Comparison of ENCODE assay signal across 9 cellular contexts in the genomic region with DNA sequence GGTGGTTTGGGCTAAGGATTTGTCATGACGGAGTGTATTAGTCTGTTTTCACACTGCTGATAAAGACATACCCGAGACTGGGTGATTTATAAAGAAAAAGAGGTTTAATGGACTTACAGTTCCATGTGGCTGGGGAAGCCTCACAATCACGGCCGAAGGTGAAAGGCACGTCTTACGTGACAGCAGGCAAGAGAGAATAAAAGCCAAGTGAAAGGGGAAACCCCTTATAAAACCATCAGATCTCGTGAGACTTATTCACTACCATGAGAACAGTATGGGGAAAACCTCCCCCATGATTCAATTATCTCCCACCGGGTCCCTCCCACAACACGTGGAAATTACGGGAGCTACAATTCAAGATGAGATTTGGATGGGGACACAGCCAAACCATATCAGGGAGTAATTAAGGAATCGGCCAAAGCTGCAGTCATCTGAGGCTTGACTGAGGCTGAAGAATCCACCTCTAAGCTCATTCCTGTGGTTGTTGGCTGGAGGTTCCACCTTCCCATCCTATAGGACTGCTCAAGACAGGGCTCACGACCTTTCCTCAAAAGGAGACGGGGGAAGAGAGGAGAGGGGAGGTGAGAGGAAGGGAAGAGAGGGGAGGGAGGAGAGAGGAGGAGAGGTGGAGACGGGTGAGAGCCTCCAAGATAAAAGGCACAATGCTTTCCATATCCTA. TPM values are rescaled to one million over a fixed set of nuclear protein-coding genes. Genes with fewer than 3 reads are reported as not detected.
DNase-seq lines count a peak whose midpoint lies in the region; ATAC-seq, FAIRE-seq and TF ChIP-seq lines count a peak whose summit lies in the region.
"Not testable (repeated sequence)": the region's sequence is repeated elsewhere in the genome, so short reads cannot be mapped to it uniquely, and the experiment has no call there.
"Had no signal": no experiment of that assay in that cellular context is flagged by ENCODE, and none has a peak within 500 bp of the region (broad histone marks: within the 10 kb centered on the region; RNA-seq: fewer than 3 reads in every experiment).

No MANE protein-coding gene starts in this region.

- H3K4me2 ChIP-seq in BLaER1 treated with 17β-estradiol and CSF1 and Interleukin-3, amounts not matched to agents 10 nM and 100 nM: peak overlapping the region in 6 of 11 experiments; percentile 14 to 69 (median 52); a peak in 6 of 22 replicates
- not testable (repeated sequence) for H3K4me2 ChIP-seq in HepG2 (ENCODE audit: low read depth, low read length)

- intact Hi-C loops in activated B cell treated with CpG ODN at 0.5 μM for 24 hours (cut with micrococcal nuclease): loop anchor here (1.0 kb wide), 1 partner anchor 58 kb away; a partner anchor contains a TSS
- intact Hi-C loops in HepG2 (cut with micrococcal nuclease; ENCODE audit: unreplicated experiment): loop anchor here (10.0 kb wide), 1 partner anchor 136 kb away; no protein-coding TSS in a partner anchor

- not testable (repeated sequence) for H3K36me3 ChIP-seq in BLaER1 treated with 17β-estradiol and CSF1 and Interleukin-3, amounts not matched to agents 10 nM and 100 nM; HepG2 (replicated peaks in 1 of 2; ENCODE audit: control insufficient read depth in 1 of 2, insufficient read depth in 2 of 2, low read length in 2 of 2)

- in situ Hi-C loops in HepG2 (cut with HindIII; ENCODE audit: extremely low pct_ligation_motif_present, low pct_unique_long_range_greater_than_20kb): not testable (repeated sequence)

- H3K4me1 Mint-ChIP-seq in activated B cell treated with CpG ODN at 0.5 μM for 24 hours: peaks cover 22% of the 10 kb centered on the region
- peaks cover 37 to 53% of the 10 kb centered on the region in 2 donors for H3K4me1 Mint-ChIP-seq in stimulated activated naive B cell treated with anti-CD40 and anti-IgM and Interleukin-4, amounts not matched to agents 10 μg/mL and 1 μg/mL and 100 μg/mL, for 72 hours

- peak; percentile 30 for ATAC-seq in activated B cell treated with CpG ODN at 0.5 μM for 24 hours (ENCODE audit: low read depth)
- ATAC-seq in HepG2: not testable (repeated sequence)
- peak in 1 of 2 donors; percentile 11 for ATAC-seq in stimulated activated naive B cell treated with anti-CD40 and anti-IgM and Interleukin-4, amounts not matched to agents 10 μg/mL and 1 μg/mL and 100 μg/mL, for 72 hours (replicated peaks)

- not testable (repeated sequence) for H2AFZ ChIP-seq in HepG2 (ENCODE audit: low read length)

- not testable (repeated sequence) for TF ChIP-seq CTCF in GM12865 (IDR thresholded peaks at IDR 0.05; ENCODE audit: insufficient read depth, low read depth, low read length, missing control alignments); activated B cell treated with CpG ODN at 0.5 μM for 24 hours (IDR thresholded peaks at IDR 0.05); HepG2 (CRISPR knock-in tag; IDR thresholded peaks at IDR 0.05)

- not testable (repeated sequence) for TF ChIP-seq EP300 in HepG2 (IDR thresholded peaks at IDR 0.05; ENCODE audit: low read depth in 2 of 2, low read length in 2 of 2); HepG2 (CRISPR knock-in tag; IDR thresholded peaks at IDR 0.05; ENCODE audit: borderline replicate concordance)

- not testable (repeated sequence) for H3K9ac ChIP-seq in BLaER1 treated with 17β-estradiol and CSF1 and Interleukin-3, amounts not matched to agents 10 nM and 100 nM; HepG2 (ENCODE audit: insufficient read depth, low read depth, low read length)

- not testable (repeated sequence) for H3K36me3 Mint-ChIP-seq in activated B cell treated with CpG ODN at 0.5 μM for 24 hours (ENCODE audit: low read depth)
- H3K36me3 Mint-ChIP-seq in stimulated activated naive B cell treated with anti-CD40 and anti-IgM and Interleukin-4, amounts not matched to agents 10 μg/mL and 1 μg/mL and 100 μg/mL, for 72 hours: peaks cover 12 to 39% of the 10 kb centered on the region in 2 donors

- H3K4me1 ChIP-seq in BLaER1 treated with 17β-estradiol and CSF1 and Interleukin-3, amounts not matched to agents 10 nM and 100 nM: peaks cover 27 to 50% (median 46%) of the 10 kb centered on the region in 10 experiments
- H3K4me1 ChIP-seq in HepG2 (ENCODE audit: insufficient read depth, low read length): peaks cover 34% of the 10 kb centered on the region

- POLR2A ChIA-PET in activated B cell treated with CpG ODN at 0.5 μM for 24 hours (lab: Charles Lee): interaction anchor here (0.9 to 1.0 kb wide), 2 partner anchors 18 to 58 kb away, joined by 4 to 13 read pairs; a partner anchor contains a TSS
- POLR2A ChIA-PET in HepG2 (lab: Yijun Ruan, JAX): not testable (repeated sequence)

- not testable (repeated sequence) for TF ChIP-seq RAD21 in HepG2 (CRISPR knock-in tag; IDR thresholded peaks at IDR 0.05)

- not testable (repeated sequence) for H3K4me3 ChIP-seq in BLaER1 treated with 17β-estradiol and CSF1 and Interleukin-3, amounts not matched to agents 10 nM and 100 nM; HepG2 (replicated peaks in 1 of 3; ENCODE audit: insufficient read depth in 1 of 3, low read depth in 2 of 3, low read length in 3 of 3)
- peak overlapping the region; percentile 50 for H3K4me3 ChIP-seq in GM12865 (ENCODE audit: low read depth, low read length)

- 46% methylated on average over 14 of the region's 14 CpGs for WGBS in HepG2 (ENCODE audit: low lambda C conversion rate)

- H3K79me2 ChIP-seq in HepG2 (ENCODE audit: insufficient read depth, low read length): not testable (repeated sequence)

- not testable (repeated sequence) for FAIRE-seq in HepG2 (lab: Jason Lieb, UNC)

- DNase-seq in GM12865 (ENCODE audit: low read depth): peak; percentile 69
- DNase-seq in NCI-H226: peak; percentile 39
- not testable (repeated sequence) for DNase-seq in activated B cell treated with CpG ODN at 0.5 μM for 24 hours; HepG2 (ENCODE audit: low spot score)
- DNase-seq in amniotic epithelial cell (ENCODE audit: low read depth): peak; percentile 13
- DNase-seq in stimulated activated naive B cell treated with anti-CD40 and anti-IgM and Interleukin-4, amounts not matched to agents 10 μg/mL and 1 μg/mL and 100 μg/mL, for 72 hours: peak; percentile 34

- TF ChIP-seq POLR2A in HepG2 (IDR thresholded peaks at IDR 0.05; ENCODE audit: insufficient read depth in 1 of 2, low read depth in 2 of 2, low read length in 2 of 2): not testable (repeated sequence)

- BruUV-seq in HepG2 (replicated peaks; lab: Mats Ljungman, UMichigan): not testable (repeated sequence)

- peaks cover 20 to 57% (median 49%) of the 10 kb centered on the region in 11 experiments for H3K9me3 ChIP-seq in BLaER1 treated with 17β-estradiol and CSF1 and Interleukin-3, amounts not matched to agents 10 nM and 100 nM (replicated peaks in 1 of 11)
- not testable (repeated sequence) for H3K9me3 ChIP-seq in HepG2 (ENCODE audit: low read length)

- H3K9me3 Mint-ChIP-seq in activated B cell treated with CpG ODN at 0.5 μM for 24 hours: not testable (repeated sequence)
- peaks cover 8 to 30% of the 10 kb centered on the region in 2 donors for H3K9me3 Mint-ChIP-seq in stimulated activated naive B cell treated with anti-CD40 and anti-IgM and Interleukin-4, amounts not matched to agents 10 μg/mL and 1 μg/mL and 100 μg/mL, for 72 hours

- peak overlapping the region; percentile 60 for H3K4me3 Mint-ChIP-seq in activated B cell treated with CpG ODN at 0.5 μM for 24 hours
- H3K4me3 Mint-ChIP-seq in stimulated activated naive B cell treated with anti-CD40 and anti-IgM and Interleukin-4, amounts not matched to agents 10 μg/mL and 1 μg/mL and 100 μg/mL, for 72 hours: peak overlapping the region; percentile 34 to 77

- CTCF ChIA-PET in activated B cell treated with CpG ODN at 0.5 μM for 24 hours (lab: Charles Lee); HepG2 (lab: Yijun Ruan, JAX; ENCODE audit: low intra/inter-chr PET ratio, low total read pairs): not testable (repeated sequence)

- H3K27ac ChIP-seq in BLaER1 treated with 17β-estradiol and CSF1 and Interleukin-3, amounts not matched to agents 10 nM and 100 nM: peak overlapping the region in 4 of 11 experiments; percentile 67 to 77 (median 72); a peak in 3 of 22 replicates
- H3K27ac ChIP-seq in HepG2 (ENCODE audit: extremely low read length, insufficient read depth, low read length): not testable (repeated sequence)

- not testable (repeated sequence) for H4K20me1 ChIP-seq in BLaER1 treated with 17β-estradiol and CSF1 and Interleukin-3, amounts not matched to agents 10 nM and 100 nM; HepG2 (ENCODE audit: insufficient read depth, low read length)

- H3K27ac Mint-ChIP-seq in activated B cell treated with CpG ODN at 0.5 μM for 24 hours: peak overlapping the region; percentile 62
- peak overlapping the region; percentile 96 for H3K27ac Mint-ChIP-seq in stimulated activated naive B cell treated with anti-CD40 and anti-IgM and Interleukin-4, amounts not matched to agents 10 μg/mL and 1 μg/mL and 100 μg/mL, for 72 hours

- not testable (repeated sequence) for H3K27me3 ChIP-seq in BLaER1 treated with 17β-estradiol and CSF1 and Interleukin-3, amounts not matched to agents 10 nM and 100 nM
- peaks cover 7 to 54% of the 10 kb centered on the region in 2 experiments for H3K27me3 ChIP-seq in HepG2 (ENCODE audit: control insufficient read depth in 1 of 2, insufficient read depth in 2 of 2, low read length in 2 of 2)

- not testable (repeated sequence) for H3K27me3 Mint-ChIP-seq in activated B cell treated with CpG ODN at 0.5 μM for 24 hours
- H3K27me3 Mint-ChIP-seq in stimulated activated naive B cell treated with anti-CD40 and anti-IgM and Interleukin-4, amounts not matched to agents 10 μg/mL and 1 μg/mL and 100 μg/mL, for 72 hours: peaks cover 5 to 29% of the 10 kb centered on the region in 2 donors

RNA-seq across cellular contexts. Expression of a gene that starts 14.0 kb away (rescaled TPM):
- total RNA-seq in activated B cell treated with CpG ODN at 0.5 μM for 24 hours (0.32 and 0.89 TPM in 2 replicates), HepG2 (2016; rRNA removed; fragmentation: Illumina TruSeq; extraction: Trizol) (not detected in 2 replicates)
- not detected in 2 replicates for total RNA-seq in HepG2 (2016; cell fraction: cytosol; rRNA removed; fragmentation: Illumina TruSeq; extraction: Trizol; ENCODE audit: low read depth)
- total RNA-seq in HepG2 (2016; cell fraction: insoluble cytoplasmic fraction; rRNA removed; fragmentation: Illumina TruSeq; extraction: Trizol): 0.04 TPM in 1 of 2 replicates, not detected in the other
- 0.03 TPM in 1 of 2 replicates, not detected in the other for total RNA-seq in HepG2 (2016; cell fraction: membrane; rRNA removed; fragmentation: Illumina TruSeq; extraction: Trizol)
- not detected in 2 replicates for total RNA-seq in HepG2 (2016; cell fraction: nucleus; rRNA removed; fragmentation: Illumina TruSeq; extraction: Trizol)
- polyA plus RNA-seq in HepG2 (2011; rRNA removed): 0.01 and 0.04 TPM in 2 replicates
- polyA plus RNA-seq in HepG2 (2011; cell fraction: cytosol; rRNA removed): 0.05 TPM in 2 replicates
- polyA plus RNA-seq in HepG2 (2011; cell fraction: nucleus; rRNA removed): 0.03 TPM in 2 replicates
- 0.03 and 0.21 TPM in 2 replicates for polyA plus RNA-seq in HepG2 (2012)
- 0.02 TPM in 1 of 2 replicates, not detected in the other for polyA plus RNA-seq in HepG2 (2016; cell fraction: cytosol; fragmentation: Illumina TruSeq; extraction: Trizol; ENCODE audit: low read depth)
- polyA plus RNA-seq in HepG2 (2016; cell fraction: insoluble cytoplasmic fraction; fragmentation: Illumina TruSeq; extraction: Trizol; ENCODE audit: low read depth): not detected in 2 replicates
- polyA plus RNA-seq in HepG2 (2016; cell fraction: membrane; fragmentation: Illumina TruSeq; extraction: Trizol; ENCODE audit: low read depth): 0.02 TPM in 1 of 2 replicates, not detected in the other
- not detected in 2 replicates for polyA plus RNA-seq in HepG2 (2016; cell fraction: nucleus; fragmentation: Illumina TruSeq; extraction: Trizol; ENCODE audit: insufficient read depth, low read depth)
- 0.07 and 0.14 TPM in 2 replicates for polyA minus RNA-seq in HepG2 (2011; rRNA and poly(A)+ RNA removed; ENCODE audit: low replicate concordance)
- not detected in 2 replicates for polyA minus RNA-seq in HepG2 (2011; cell fraction: cytosol; rRNA and poly(A)+ RNA removed)
- polyA minus RNA-seq in HepG2 (2011; cell fraction: nucleus; rRNA and poly(A)+ RNA removed): under 0.01 and 0.12 TPM in 2 replicates
- total RNA-seq: GM23248 had no signal
- polyA plus RNA-seq: CD8-positive, alpha-beta memory T cell had no signal

RNA-seq across cellular contexts. Expression of a gene that starts 42.1 kb away (rescaled TPM):
- total RNA-seq in activated B cell treated with CpG ODN at 0.5 μM for 24 hours (35.7 and 42.2 TPM in 2 replicates), HepG2 (2016; rRNA removed; fragmentation: Illumina TruSeq; extraction: Trizol) (30.4 and 36.6 TPM in 2 replicates)
- total RNA-seq in HepG2 (2016; cell fraction: cytosol; rRNA removed; fragmentation: Illumina TruSeq; extraction: Trizol; ENCODE audit: low read depth): 31.1 and 36.5 TPM in 2 replicates
- total RNA-seq in HepG2 (2016; cell fraction: insoluble cytoplasmic fraction; rRNA removed; fragmentation: Illumina TruSeq; extraction: Trizol): 27.8 and 35.5 TPM in 2 replicates
- 23.1 and 24.1 TPM in 2 replicates for total RNA-seq in HepG2 (2016; cell fraction: membrane; rRNA removed; fragmentation: Illumina TruSeq; extraction: Trizol)
- total RNA-seq in HepG2 (2016; cell fraction: nucleus; rRNA removed; fragmentation: Illumina TruSeq; extraction: Trizol): 30.5 and 33.6 TPM in 2 replicates
- polyA plus RNA-seq in HepG2 (2011; rRNA removed): 39.7 and 42.4 TPM in 2 replicates
- polyA plus RNA-seq in HepG2 (2011; cell fraction: cytosol; rRNA removed): 17.6 and 17.9 TPM in 2 replicates
- 109 and 125 TPM in 2 replicates for polyA plus RNA-seq in HepG2 (2011; cell fraction: nucleus; rRNA removed)
- 39.9 and 40.8 TPM in 2 replicates for polyA plus RNA-seq in HepG2 (2012)
- polyA plus RNA-seq in HepG2 (2016; cell fraction: cytosol; fragmentation: Illumina TruSeq; extraction: Trizol; ENCODE audit: low read depth): 7.6 and 9.4 TPM in 2 replicates
- polyA plus RNA-seq in HepG2 (2016; cell fraction: insoluble cytoplasmic fraction; fragmentation: Illumina TruSeq; extraction: Trizol; ENCODE audit: low read depth): 29.1 and 39.8 TPM in 2 replicates
- 12.3 and 15.1 TPM in 2 replicates for polyA plus RNA-seq in HepG2 (2016; cell fraction: membrane; fragmentation: Illumina TruSeq; extraction: Trizol; ENCODE audit: low read depth)
- polyA plus RNA-seq in HepG2 (2016; cell fraction: nucleus; fragmentation: Illumina TruSeq; extraction: Trizol; ENCODE audit: insufficient read depth, low read depth): 67.3 and 73.0 TPM in 2 replicates
- polyA minus RNA-seq in HepG2 (2011; rRNA and poly(A)+ RNA removed; ENCODE audit: low replicate concordance): 29.1 and 63.0 TPM in 2 replicates
- polyA minus RNA-seq in HepG2 (2011; cell fraction: cytosol; rRNA and poly(A)+ RNA removed): 21.6 and 22.3 TPM in 2 replicates
- 95.8 and 106 TPM in 2 replicates for polyA minus RNA-seq in HepG2 (2011; cell fraction: nucleus; rRNA and poly(A)+ RNA removed)

RNA-seq across cellular contexts. Expression of a gene that starts 58.3 kb away (rescaled TPM):
- total RNA-seq in activated B cell treated with CpG ODN at 0.5 μM for 24 hours: 27.2 and 34.8 TPM in 2 replicates
- total RNA-seq in HepG2 (2016; rRNA removed; fragmentation: Illumina TruSeq; extraction: Trizol): 19.2 and 31.5 TPM in 2 replicates
- 4.1 and 5.7 TPM in 2 replicates for total RNA-seq in HepG2 (2016; cell fraction: cytosol; rRNA removed; fragmentation: Illumina TruSeq; extraction: Trizol; ENCODE audit: low read depth)
- 17.6 and 30.8 TPM in 2 replicates for total RNA-seq in HepG2 (2016; cell fraction: insoluble cytoplasmic fraction; rRNA removed; fragmentation: Illumina TruSeq; extraction: Trizol)
- total RNA-seq in HepG2 (2016; cell fraction: membrane; rRNA removed; fragmentation: Illumina TruSeq; extraction: Trizol): 11.7 and 12.9 TPM in 2 replicates
- 44.0 and 45.4 TPM in 2 replicates for total RNA-seq in HepG2 (2016; cell fraction: nucleus; rRNA removed; fragmentation: Illumina TruSeq; extraction: Trizol)
- polyA plus RNA-seq in HepG2 (2011; rRNA removed): 17.2 and 18.4 TPM in 2 replicates
- 16.2 and 18.4 TPM in 2 replicates for polyA plus RNA-seq in HepG2 (2011; cell fraction: cytosol; rRNA removed)
- polyA plus RNA-seq in HepG2 (2011; cell fraction: nucleus; rRNA removed): 15.4 and 18.6 TPM in 2 replicates
- 17.7 and 24.6 TPM in 2 replicates for polyA plus RNA-seq in HepG2 (2012)
- polyA plus RNA-seq in HepG2 (2016; cell fraction: cytosol; fragmentation: Illumina TruSeq; extraction: Trizol; ENCODE audit: low read depth): 2.6 and 3.2 TPM in 2 replicates
- polyA plus RNA-seq in HepG2 (2016; cell fraction: insoluble cytoplasmic fraction; fragmentation: Illumina TruSeq; extraction: Trizol; ENCODE audit: low read depth): 14.1 and 14.5 TPM in 2 replicates
- polyA plus RNA-seq in HepG2 (2016; cell fraction: membrane; fragmentation: Illumina TruSeq; extraction: Trizol; ENCODE audit: low read depth): 6.3 and 6.4 TPM in 2 replicates
- polyA plus RNA-seq in HepG2 (2016; cell fraction: nucleus; fragmentation: Illumina TruSeq; extraction: Trizol; ENCODE audit: insufficient read depth, low read depth): 27.4 and 30.8 TPM in 2 replicates
- polyA minus RNA-seq in HepG2 (2011; rRNA and poly(A)+ RNA removed; ENCODE audit: low replicate concordance): 37.9 and 99.2 TPM in 2 replicates
- 19.3 and 20.3 TPM in 2 replicates for polyA minus RNA-seq in HepG2 (2011; cell fraction: cytosol; rRNA and poly(A)+ RNA removed)
- polyA minus RNA-seq in HepG2 (2011; cell fraction: nucleus; rRNA and poly(A)+ RNA removed): 52.5 and 61.2 TPM in 2 replicates
